In the genomic region with DNA sequence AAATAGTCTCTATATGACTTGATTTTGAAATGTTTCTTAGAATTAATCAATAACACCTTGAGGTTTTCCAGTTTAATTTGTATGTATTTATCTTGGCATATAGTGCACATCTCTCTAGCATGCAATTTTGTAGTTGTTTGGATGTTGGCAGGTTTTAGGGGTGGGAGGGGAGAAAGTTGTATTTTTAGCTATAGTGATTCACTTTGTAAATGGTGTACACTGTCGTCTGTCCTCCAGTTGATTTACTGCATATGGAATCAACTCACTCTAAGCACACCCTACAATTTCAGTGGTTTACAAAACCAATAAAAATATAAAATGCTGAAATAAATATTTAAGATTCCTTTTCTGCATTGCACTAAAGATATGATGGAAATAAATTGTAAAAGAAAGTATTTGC, we compare ENCODE assay signal across 21 cellular contexts.
DNase-seq lines count a peak whose midpoint lies in the region; ATAC-seq and TF ChIP-seq lines count a peak whose summit lies in the region.
"Had no signal": no experiment of that assay in that cellular context is flagged by ENCODE, and none has a peak within 500 bp of the region (broad histone marks: within the 10 kb centered on the region; RNA-seq: fewer than 3 reads in every experiment).

No MANE protein-coding gene starts in this region.

- H3K27me3 ChIP-seq in heart left ventricle, result no peaks in the 10 kb centered on the region
- H3K27me3 ChIP-seq in right atrium auricular region, result no peaks in the 10 kb centered on the region
- H3K27me3 ChIP-seq in esophagus muscularis mucosa, result no peaks in the 10 kb centered on the region
- H3K27me3 ChIP-seq: gastrocnemius medialis, neural progenitor cell had no signal

- ATAC-seq in heart left ventricle, result peak in 3 of 4 donors; percentile 42 to 54 (median 44)
- ATAC-seq: A549; CD8-positive, alpha-beta T cell; T-cell had no signal

- H3K4me1 ChIP-seq in heart left ventricle (peaks cover 0 to 44% (median 5%) of the 10 kb centered on the region in 12 donors), right atrium auricular region (no peaks in the 10 kb centered on the region), esophagus muscularis mucosa (peaks cover 4 to 40% (median 24%) of the 10 kb centered on the region in 4 donors), OCI-LY7 (ENCODE audit: insufficient read depth, low read length, poor library complexity, severe bottlenecking) (no peaks in the 10 kb centered on the region)
- H3K4me1 ChIP-seq: A549, gastrocnemius medialis, neural progenitor cell had no signal

- CTCF ChIA-PET in OCI-LY7 (lab: Charles Lee; ENCODE audit: unreplicated experiment), result no interaction called here

- H3K4me2 ChIP-seq in OCI-LY7 (ENCODE audit: low read length), result no peak overlapping the region
- H3K4me2 ChIP-seq: A549, KMS-11, neural progenitor cell had no signal

- no peaks in the 10 kb centered on the region for H4K20me1 ChIP-seq in OCI-LY7 (ENCODE audit: insufficient read depth, low read length)

- peak overlapping the region in 5 of 12 donors; percentile 1 to 36 (median 29) for H3K27ac ChIP-seq in heart left ventricle
- no peak overlapping the region for H3K27ac ChIP-seq in right atrium auricular region
- no peak overlapping the region for H3K27ac ChIP-seq in esophagus muscularis mucosa (replicated peaks in 1 of 4)
- no peak overlapping the region for H3K27ac ChIP-seq in OCI-LY7 (ENCODE audit: low read depth, low read length, poor library complexity, severe bottlenecking)
- H3K27ac ChIP-seq: A549, gastrocnemius medialis, KMS-11, neural progenitor cell had no signal

- TF ChIP-seq POLR2A in heart left ventricle (IDR thresholded peaks at IDR 0.05) (no peak), esophagus muscularis mucosa (IDR thresholded peaks at IDR 0.05; ENCODE audit: low read depth) (no peak)

- intact Hi-C loops in heart left ventricle (cut with DNase I), result no loop called here
- intact Hi-C loops in esophagus muscularis mucosa (cut with DNase I), result no loop called here
- intact Hi-C loops in OCI-LY7 (cut with micrococcal nuclease; ENCODE audit: unreplicated experiment), result no loop called here

- no peak for DNase-seq in heart left ventricle
- no peak for DNase-seq in right atrium auricular region (ENCODE audit: low spot score)
- peak; percentile 54 for DNase-seq in M059J (ENCODE audit: low read depth)
- peak; percentile 94 for DNase-seq in fibroblast of gingiva (ENCODE audit: low read depth)
- peak; percentile 28 for DNase-seq in skeletal muscle cell (ENCODE audit: low read depth)
- DNase-seq in esophagus muscularis mucosa (ENCODE audit: extremely low spot score), result no peak
- DNase-seq in OCI-LY7 (ENCODE audit: low spot score), result no peak
- DNase-seq in MV-4-11 (lab: John Stamatoyannopoulos, UW), result no peak
- DNase-seq: activated CD8-positive, alpha-beta memory T cell treated with anti-CD3 and anti-CD28 coated beads, Interleukin-2, amount 50 U/mL, for 48 hours; activated gamma-delta T cell; CD8-positive, alpha-beta T cell; DMS79; gastrocnemius medialis; NCI-H1048; NCI-H526; SHP77; substantia nigra; T-cell had no signal

- WGBS in heart left ventricle, 4 donors, result 36 to 45% (median 39%) methylated on average over 1 of the region's 1 CpG
- 12% methylated on average over 1 of the region's 1 CpG for WGBS in esophagus muscularis mucosa

- H3K79me2 ChIP-seq in OCI-LY7 (ENCODE audit: insufficient read depth, low read depth, low read length), result no peaks in the 10 kb centered on the region

- POLR2A ChIA-PET in OCI-LY7 (lab: Charles Lee), result no interaction called here

- H3K4me3 ChIP-seq in heart left ventricle (no peak overlapping the region), right atrium auricular region (no peak overlapping the region), skeletal muscle cell (ENCODE audit: low read depth, low read length) (no peak overlapping the region), esophagus muscularis mucosa (no peak overlapping the region), OCI-LY7 (ENCODE audit: low read depth, low read length, poor library complexity, severe bottlenecking) (no peak overlapping the region)
- H3K4me3 ChIP-seq: A549, gastrocnemius medialis, neural progenitor cell had no signal

- no peak for TF ChIP-seq CTCF in heart left ventricle (IDR thresholded peaks at IDR 0.05)
- TF ChIP-seq CTCF in right atrium auricular region (IDR thresholded peaks at IDR 0.05), result no peak
- TF ChIP-seq CTCF in esophagus muscularis mucosa (IDR thresholded peaks at IDR 0.05), result no peak
- TF ChIP-seq CTCF in OCI-LY7 (conservative IDR thresholded peaks at IDR 0.05; ENCODE audit: low read length), result no peak

- BruUV-seq in OCI-LY7 (replicated peaks; lab: Mats Ljungman, UMichigan), result no TSS peak

- TF ChIP-seq EP300 in esophagus muscularis mucosa (IDR thresholded peaks at IDR 0.05), result no peak

- H3K9me3 ChIP-seq in heart left ventricle, result no peaks in the 10 kb centered on the region
- H3K9me3 ChIP-seq in right atrium auricular region, result no peaks in the 10 kb centered on the region
- no peaks in the 10 kb centered on the region for H3K9me3 ChIP-seq in esophagus muscularis mucosa
- H3K9me3 ChIP-seq in OCI-LY7 (ENCODE audit: low read length), result no peaks in the 10 kb centered on the region
- H3K9me3 ChIP-seq: A549, gastrocnemius medialis had no signal

- H3K36me3 ChIP-seq in heart left ventricle (peaks cover 0 to 6% (median 0%) of the 10 kb centered on the region in 9 donors), right atrium auricular region (no peaks in the 10 kb centered on the region), esophagus muscularis mucosa (no peaks in the 10 kb centered on the region), OCI-LY7 (ENCODE audit: insufficient read depth, low read length) (no peaks in the 10 kb centered on the region)
- H3K36me3 ChIP-seq: gastrocnemius medialis, neural progenitor cell had no signal

- H2AFZ ChIP-seq in OCI-LY7 (ENCODE audit: low read length), result no peak overlapping the region
- H2AFZ ChIP-seq: neural progenitor cell had no signal

- no peaks in the 10 kb centered on the region for H3K9me2 ChIP-seq in OCI-LY7 (ENCODE audit: insufficient read depth, low read length)

Comparison
In these comparisons a context has a peak if more than half of its experiments do, and no peak if none do; other contexts are left out.
1. DNase-seq: peak in M059J (single experiment), fibroblast of gingiva (single experiment) and skeletal muscle cell (single experiment); none in heart left ventricle (0 of 5), right atrium auricular region (single experiment), esophagus muscularis mucosa (single experiment), OCI-LY7 (single experiment) and MV-4-11 (single experiment).